In the genomic region with DNA sequence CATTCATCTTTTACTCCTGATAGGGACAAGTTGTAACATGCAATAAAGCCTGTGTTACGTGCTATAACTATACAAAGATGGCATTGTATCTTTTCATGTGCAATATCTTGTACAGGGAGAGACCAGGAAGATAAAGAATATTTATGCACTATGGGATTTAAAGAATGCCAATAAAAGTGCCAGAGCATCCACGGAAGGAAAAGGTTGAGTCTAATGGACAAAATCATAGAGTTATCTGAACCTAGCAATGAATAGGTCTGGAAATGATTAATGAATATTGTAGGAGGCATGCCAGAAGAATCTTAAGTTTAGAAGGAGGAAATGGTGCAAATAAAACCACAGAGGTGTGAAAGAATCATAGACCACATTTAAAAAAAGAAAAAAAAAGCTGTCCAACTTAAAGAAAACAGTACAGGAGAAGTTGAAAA, we compare ENCODE assay signal across 18 cellular contexts.
DNase-seq lines count a peak whose midpoint lies in the region; ATAC-seq and TF ChIP-seq lines count a peak whose summit lies in the region.
"Had no signal": no experiment of that assay in that cellular context is flagged by ENCODE, and none has a peak within 500 bp of the region (broad histone marks: within the 10 kb centered on the region; RNA-seq: fewer than 3 reads in every experiment).

No MANE protein-coding gene starts in this region.

- H3K4me2 ChIP-seq in smooth muscle cell, result no peak overlapping the region
- H3K4me2 ChIP-seq: GM23338 had no signal

- peaks cover 10% of the 10 kb centered on the region for H3K4me1 Mint-ChIP-seq in activated naive CD8-positive, alpha-beta T cell treated with anti-CD3 and anti-CD28 coated beads, Interleukin-2, amount 10 ng/mL, durations not matched to agents 7 days and 5 days
- H3K4me1 Mint-ChIP-seq in activated naive CD8-positive, alpha-beta T cell treated with anti-CD3 and anti-CD28 coated beads for 36 hours, result peaks cover 15% of the 10 kb centered on the region
- H3K4me1 Mint-ChIP-seq: endodermal cell had no signal

- POLR2A ChIA-PET in activated naive CD8-positive, alpha-beta T cell treated with anti-CD3 and anti-CD28 coated beads, Interleukin-2, amount 10 ng/mL, durations not matched to agents 7 days and 5 days (lab: Charles Lee), result no interaction called here

- H3K9me3 Mint-ChIP-seq in activated naive CD8-positive, alpha-beta T cell treated with anti-CD3 and anti-CD28 coated beads, Interleukin-2, amount 10 ng/mL, durations not matched to agents 7 days and 5 days, result no peaks in the 10 kb centered on the region
- H3K9me3 Mint-ChIP-seq in activated naive CD8-positive, alpha-beta T cell treated with anti-CD3 and anti-CD28 coated beads for 36 hours, result no peaks in the 10 kb centered on the region
- H3K9me3 Mint-ChIP-seq: activated T-helper 2 cell treated with anti-CD3 and anti-CD28 coated beads, Interferon-gamma antibody, Interleukin-2, Interleukin-4, amounts not matched to agents 10 μg/mL and 5 μg/mL and 100 μg/mL, durations not matched to agents 14 hours and 24 hours and 36 hours; endodermal cell; GM23338 had no signal

- H3K36me3 ChIP-seq in SK-N-MC (ENCODE audit: insufficient read depth, low read length), result no peaks in the 10 kb centered on the region
- H3K36me3 ChIP-seq in smooth muscle cell (ENCODE audit: low read depth), result no peaks in the 10 kb centered on the region

- no peaks in the 10 kb centered on the region for H3K36me3 Mint-ChIP-seq in activated naive CD8-positive, alpha-beta T cell treated with anti-CD3 and anti-CD28 coated beads, Interleukin-2, amount 10 ng/mL, durations not matched to agents 7 days and 5 days
- no peaks in the 10 kb centered on the region for H3K36me3 Mint-ChIP-seq in activated naive CD8-positive, alpha-beta T cell treated with anti-CD3 and anti-CD28 coated beads for 36 hours

- H3K9ac ChIP-seq in SK-N-MC (ENCODE audit: insufficient read length) (no peak overlapping the region), smooth muscle cell (ENCODE audit: low read depth) (no peak overlapping the region)

- H3K27ac ChIP-seq in SK-N-MC, result no peak overlapping the region
- H3K27ac ChIP-seq in smooth muscle cell (ENCODE audit: low read depth), result no peak overlapping the region
- H3K27ac ChIP-seq: testis had no signal

- H3K9me3 ChIP-seq in SK-N-MC (ENCODE audit: low read depth, low read length) (no peaks in the 10 kb centered on the region), smooth muscle cell (replicated peaks; ENCODE audit: low read depth) (no peaks in the 10 kb centered on the region)
- H3K9me3 ChIP-seq: testis had no signal

- 42% methylated on average over 2 of the region's 2 CpGs for WGBS in smooth muscle cell (ENCODE audit: low lambda C conversion rate)

- no peaks in the 10 kb centered on the region for H3F3A ChIP-seq in smooth muscle cell (ENCODE audit: low read depth)

- DNase-seq in activated naive CD8-positive, alpha-beta T cell treated with anti-CD3 and anti-CD28 coated beads, Interleukin-2, amount 10 ng/mL, durations not matched to agents 7 days and 5 days, result no peak
- DNase-seq in activated naive CD8-positive, alpha-beta T cell treated with anti-CD3 and anti-CD28 coated beads for 36 hours, result no peak
- DNase-seq in SK-N-MC (ENCODE audit: low read depth, low spot score) (no peak), glomerular visceral epithelial cell (ENCODE audit: extremely low spot score) (peak; percentile 59), smooth muscle cell (lab: John Stamatoyannopoulos, UW; ENCODE audit: unreplicated experiment) (no peak), A172 (ENCODE audit: low spot score) (no peak), NOMO-1 (lab: John Stamatoyannopoulos, UW; ENCODE audit: unreplicated experiment in 2 of 2) (no peak)
- DNase-seq in activated CD4-positive, alpha-beta T cell treated with anti-CD3 and anti-CD28 coated beads for 1 hour, result no peak
- DNase-seq: amygdala, cerebellar nuclear complex, endodermal cell, NCI-H2029 treated with DMSO at 0.1 percent for 48 hours, NCI-H510A treated with DMSO at 0.1 percent for 48 hours, posterior cingulate gyrus, testis had no signal

- H2AFZ ChIP-seq in smooth muscle cell (ENCODE audit: low read depth), result peak overlapping the region; percentile 47

- TF ChIP-seq CTCF in smooth muscle cell (IDR thresholded peaks at IDR 0.05; ENCODE audit: borderline replicate concordance, insufficient read depth, poor library complexity, severe bottlenecking), result no peak

- 0 out of 2 replicates have a peak overlapping the region, but pooled peaks have one; percentile 15 for H3K4me3 ChIP-seq in SK-N-MC
- H3K4me3 ChIP-seq in smooth muscle cell, result no peak overlapping the region
- H3K4me3 ChIP-seq: GM23338, testis had no signal

- H3K4me3 Mint-ChIP-seq in activated naive CD8-positive, alpha-beta T cell treated with anti-CD3 and anti-CD28 coated beads, Interleukin-2, amount 10 ng/mL, durations not matched to agents 7 days and 5 days, result peak overlapping the region; percentile 53
- no peak overlapping the region for H3K4me3 Mint-ChIP-seq in activated naive CD8-positive, alpha-beta T cell treated with anti-CD3 and anti-CD28 coated beads for 36 hours
- H3K4me3 Mint-ChIP-seq: endodermal cell, GM23338 had no signal

- H3K27me3 Mint-ChIP-seq in activated naive CD8-positive, alpha-beta T cell treated with anti-CD3 and anti-CD28 coated beads, Interleukin-2, amount 10 ng/mL, durations not matched to agents 7 days and 5 days, result no peaks in the 10 kb centered on the region
- H3K27me3 Mint-ChIP-seq in activated naive CD8-positive, alpha-beta T cell treated with anti-CD3 and anti-CD28 coated beads for 36 hours, result no peaks in the 10 kb centered on the region

- peak; percentile 60 for ATAC-seq in activated naive CD8-positive, alpha-beta T cell treated with anti-CD3 and anti-CD28 coated beads, Interleukin-2, amount 10 ng/mL, durations not matched to agents 7 days and 5 days (ENCODE audit: low read depth)
- ATAC-seq: GM23338, SK-N-SH treated with all-trans-retinoic acid at 6 μM for 48 hours had no signal

- H3K27me3 ChIP-seq in smooth muscle cell (ENCODE audit: low read depth), result no peaks in the 10 kb centered on the region
- H3K27me3 ChIP-seq: testis had no signal

- no peaks in the 10 kb centered on the region for H4K20me1 ChIP-seq in smooth muscle cell (ENCODE audit: low read depth)

- H3K27ac Mint-ChIP-seq in activated naive CD8-positive, alpha-beta T cell treated with anti-CD3 and anti-CD28 coated beads, Interleukin-2, amount 10 ng/mL, durations not matched to agents 7 days and 5 days, result peak overlapping the region; percentile 75
- no peak overlapping the region for H3K27ac Mint-ChIP-seq in activated naive CD8-positive, alpha-beta T cell treated with anti-CD3 and anti-CD28 coated beads for 36 hours
- H3K27ac Mint-ChIP-seq: activated T-helper 2 cell treated with anti-CD3 and anti-CD28 coated beads, Interferon-gamma antibody, Interleukin-2, Interleukin-4, amounts not matched to agents 10 μg/mL and 5 μg/mL and 100 μg/mL, durations not matched to agents 14 hours and 24 hours and 36 hours; endodermal cell; GM23338 had no signal

- H3K4me1 ChIP-seq in smooth muscle cell (ENCODE audit: low read depth), result no peaks in the 10 kb centered on the region
- H3K4me1 ChIP-seq: testis had no signal

- no peaks in the 10 kb centered on the region for H3K79me2 ChIP-seq in smooth muscle cell (ENCODE audit: low read depth)
